In genomic region chr4:187084696-187085095, GRCh38 we compare ENCODE assay signal across 24 cellular contexts.
"Had no signal": no experiment of that assay in that cellular context is flagged by ENCODE, and none has a peak within 500 bp of the region (broad histone marks: within the 10 kb centered on the region; RNA-seq: fewer than 3 reads in every experiment).

No MANE protein-coding gene starts in this region.

- H3K27me3 ChIP-seq: breast epithelium had no signal

- H3K4me3 ChIP-seq: breast epithelium had no signal

- H3K36me3 ChIP-seq: breast epithelium had no signal

- DNase-seq: activated B cell treated with CpG ODN at 0.5 μM for 24 hours; activated CD4-positive, alpha-beta T cell treated with anti-CD3 and anti-CD28 coated beads for 1 hour; activated CD4-positive, alpha-beta T cell treated with anti-CD3 and anti-CD28 coated beads, Interleukin-2, amount 10 ng/mL, durations not matched to agents 24 days and 14 days; activated CD4-positive, alpha-beta T cell treated with anti-CD3 and anti-CD28 coated beads, Interleukin-2, amount 50 U/mL, for 48 hours; activated CD8-positive, alpha-beta memory T cell treated with anti-CD3 and anti-CD28 coated beads, Interleukin-2, amount 10 ng/mL, durations not matched to agents 7 days and 5 days; activated gamma-delta T cell; activated naive CD4-positive, alpha-beta T cell treated with anti-CD3 and anti-CD28 coated beads for 36 hours; activated T-cell treated with anti-CD3 and anti-CD28 coated beads, Interleukin-2, amount 50 U/mL, for 24 hours; amygdala; caudate nucleus; KG1; NCI-H1092; NCI-H1417; NCI-H2029; NCI-H2107; NCI-H2171 treated with DMSO at 0.1 percent for 48 hours; NCI-H226; NCI-H510A; NCI-H526 treated with DMSO at 0.1 percent for 48 hours; PC-3; SHP77 treated with DMSO at 0.1 percent for 48 hours; T-helper 17 cell; T1000 had no signal

- H3K9me3 ChIP-seq: breast epithelium had no signal

- H3K27ac ChIP-seq: breast epithelium had no signal

- H3K4me1 ChIP-seq: breast epithelium had no signal

- ATAC-seq: activated CD8-positive, alpha-beta memory T cell treated with anti-CD3 and anti-CD28 coated beads, Interleukin-2, amount 10 ng/mL, durations not matched to agents 7 days and 5 days; PC-3; T-helper 17 cell had no signal
